ENCODE assay signal across 25 cellular contexts in genomic region chr10:44154956-44155355, GRCh38.
"Had no signal": no experiment of that assay in that cellular context is flagged by ENCODE, and none has a peak within 500 bp of the region (broad histone marks: within the 10 kb centered on the region; RNA-seq: fewer than 3 reads in every experiment).

No MANE protein-coding gene starts in this region.

- H3K27me3 ChIP-seq: ascending aorta, cardiac muscle cell had no signal

- H3K36me3 ChIP-seq: ascending aorta, cardiac muscle cell had no signal

- H3K27ac ChIP-seq: ascending aorta, cardiac muscle cell had no signal

- DNase-seq: activated CD4-positive, alpha-beta T cell treated with anti-CD3 and anti-CD28 coated beads, Interleukin-2, amount 10 ng/mL, durations not matched to agents 24 days and 14 days; activated CD4-positive, alpha-beta T cell treated with anti-CD3 and anti-CD28 coated beads, Interleukin-2, amount 50 U/mL, for 4 hours; activated CD8-positive, alpha-beta T cell treated with anti-CD3 and anti-CD28 coated beads for 36 hours; activated effector memory CD4-positive, alpha-beta T cell treated with anti-CD3 and anti-CD28 coated beads, Interleukin-2, amount 50 U/mL, for 16 hours; activated naive CD4-positive, alpha-beta T cell; activated naive CD4-positive, alpha-beta T cell treated with anti-CD3 and anti-CD28 coated beads, Interleukin-2, amount 50 U/mL, for 16 hours; activated naive CD8-positive, alpha-beta T cell treated with anti-CD3 and anti-CD28 coated beads for 36 hours; activated T-cell treated with anti-CD3 and anti-CD28 coated beads, Interleukin-2, amount 50 U/mL, for 1 hour; activated T-cell treated with anti-CD3 and anti-CD28 coated beads, Interleukin-2, amount 50 U/mL, for 72 hours; amygdala; Kasumi-1; MM.1S; MV-4-11; NCI-H1092; NCI-H1436 treated with DMSO at 0.1 percent for 48 hours; NCI-H1694 treated with DMSO at 0.1 percent for 48 hours; NCI-H2029; NCI-H345; NCI-H524 treated with DMSO at 0.1 percent for 48 hours; SIG-M5; T-cell; T-helper 17 cell; T-helper 9 cell had no signal

- H3K4me3 ChIP-seq: ascending aorta, cardiac muscle cell had no signal

- H3K4me1 ChIP-seq: ascending aorta had no signal
